ENCODE assay signal across 9 cellular contexts in genomic region chr22:30485362-30485988, GRCh38. TPM values are rescaled to one million over a fixed set of nuclear protein-coding genes. Genes with fewer than 3 reads are reported as not detected.
A peak's percentile ranks its signal among the peaks of the same experiment; 100 is the strongest.
DNase-seq lines count a peak whose midpoint lies in the region; ATAC-seq and TF ChIP-seq lines count a peak whose summit lies in the region.
"Had no signal": no experiment of that assay in that cellular context is flagged by ENCODE, and none has a peak within 500 bp of the region (broad histone marks: within the 10 kb centered on the region; RNA-seq: fewer than 3 reads in every experiment).

No MANE protein-coding gene starts in this region.

- H3K79me1 ChIP-seq in trophoblast cell (ENCODE audit: low read length) = no peaks in the 10 kb centered on the region

- no peak overlapping the region for H2AFZ ChIP-seq in trophoblast cell (ENCODE audit: insufficient read depth, low read length, poor library complexity)

- intact Hi-C loops in transverse colon (cut with DNase I; ENCODE audit: low total_unique reads) = loop anchor here (2.0 to 5.0 kb wide), 2 partner anchors 95 to 223 kb away; no protein-coding TSS in a partner anchor

- no peak overlapping the region for H3K23ac ChIP-seq in trophoblast cell (ENCODE audit: low read length)

- H4K12ac ChIP-seq in trophoblast cell (ENCODE audit: low read depth, low read length) = no peak overlapping the region

- H3K27ac ChIP-seq in SJSA1 (no peak overlapping the region), trophoblast cell (ENCODE audit: low read depth, low read length) (no peak overlapping the region), transverse colon (no peak overlapping the region)

- no peak overlapping the region for H3K4ac ChIP-seq in trophoblast cell (ENCODE audit: low read depth, low read length)

- peak; percentile 95 to 98 (median 95) for TF ChIP-seq CTCF in transverse colon (IDR thresholded peaks at IDR 0.05)

- H3K4me3 ChIP-seq in SJSA1 (no peak overlapping the region), trophoblast cell (ENCODE audit: low read depth, low read length) (no peak overlapping the region), transverse colon (no peak overlapping the region)

- H3K9me3 ChIP-seq in SJSA1 (replicated peaks) (no peaks in the 10 kb centered on the region), trophoblast cell (ENCODE audit: insufficient read depth, low read depth, low read length) (no peaks in the 10 kb centered on the region), transverse colon (no peaks in the 10 kb centered on the region)

- no peak overlapping the region for H4K91ac ChIP-seq in trophoblast cell (ENCODE audit: low read depth, low read length)

- H3K36me3 ChIP-seq in SJSA1 = no peaks in the 10 kb centered on the region
- no peaks in the 10 kb centered on the region for H3K36me3 ChIP-seq in trophoblast cell (ENCODE audit: control insufficient read depth in 1 of 2, insufficient read depth in 2 of 2, low read length in 2 of 2)
- no peaks in the 10 kb centered on the region for H3K36me3 ChIP-seq in transverse colon

- H4K8ac ChIP-seq in trophoblast cell (ENCODE audit: low read depth, low read length) = no peak overlapping the region

- H2BK5ac ChIP-seq in trophoblast cell (ENCODE audit: low read depth, low read length, poor library complexity) = no peak overlapping the region

- no peak overlapping the region for H3K14ac ChIP-seq in trophoblast cell (ENCODE audit: low read length)

- no peak overlapping the region for H2BK12ac ChIP-seq in trophoblast cell (ENCODE audit: low read length)

- no peak overlapping the region for H2AK5ac ChIP-seq in trophoblast cell (ENCODE audit: low read length)

- no peak for ATAC-seq in GM18909 (IDR thresholded peaks at IDR 0.05; ENCODE audit: poor library complexity, unreplicated experiment)

- POLR2A ChIA-PET in HEK293T (lab: Yijun Ruan, JAX) = interaction anchor here (1.1 kb wide), 1 partner anchor 41 kb away, joined by 3 read pairs; no protein-coding TSS in a partner anchor

- CTCF ChIA-PET in HEK293T (lab: Yijun Ruan, JAX) = interaction anchor here (0.6 to 1.0 kb wide), 3 partner anchors 14 to 78 kb away, joined by 3 to 5 read pairs (median 5); no protein-coding TSS in a partner anchor

- DNase-seq in COLO668 (lab: John Stamatoyannopoulos, UW; ENCODE audit: unreplicated experiment) = peak; percentile 64
- DNase-seq in HEK293T (ENCODE audit: extremely low spot score) = peak; percentile 97
- peak; percentile 57 to 67 for DNase-seq in SJSA1 (ENCODE audit: low read depth in 1 of 2, low spot score in 2 of 2)
- peak; percentile 77 for DNase-seq in activated gamma-delta T cell treated with Interleukin-2 at 50 U/mL for 16 hours
- DNase-seq in globus pallidus (ENCODE audit: low spot score) = peak; percentile 52
- peak; percentile 30 to 65 for DNase-seq in trophoblast cell
- peak; percentile 72 for DNase-seq in transverse colon

- TF ChIP-seq EP300 in transverse colon (IDR thresholded peaks at IDR 0.05; ENCODE audit: low read depth) = no peak

- H3K79me2 ChIP-seq in trophoblast cell (ENCODE audit: control insufficient read depth, insufficient read depth, low read length, poor library complexity) = no peaks in the 10 kb centered on the region

- no peak overlapping the region for H3K4me2 ChIP-seq in trophoblast cell (ENCODE audit: low read length)

- in situ Hi-C loops in transverse colon (cut with MboI; ENCODE audit: low pct_ligation_motif_present in 1 of 4, low pct_unique_long_range_greater_than_20kb in 1 of 4, low sequenced_read_pairs in 3 of 4) = loop anchor here in 2 of 4 donors (25.0 kb wide), 2 partner anchors 98 to 373 kb away; partner anchors contain the start of genes RNF215 (in 1 of the 2) and SEC14L2 (in 1 of the 2)

- no peak for TF ChIP-seq POLR2A in transverse colon (IDR thresholded peaks at IDR 0.05)

- no peak overlapping the region for H3K9ac ChIP-seq in trophoblast cell (ENCODE audit: low read length)

- H2BK120ac ChIP-seq in trophoblast cell (ENCODE audit: insufficient read depth, low read length, poor library complexity) = no peak overlapping the region

- H3K4me1 ChIP-seq in SJSA1 (replicated peaks) (no peaks in the 10 kb centered on the region), trophoblast cell (ENCODE audit: control insufficient read depth in 1 of 2, insufficient read depth in 2 of 2, low read length in 2 of 2) (no peaks in the 10 kb centered on the region), transverse colon (no peaks in the 10 kb centered on the region)

- no CpG with 5 or more reads among the region's 18 CpGs for WGBS in trophoblast cell (ENCODE audit: extremely low coverage, insufficient coverage, insufficient read length)
- 13 to 29% methylated on average over 3 to 15 of the region's 18 CpGs for WGBS in transverse colon (ENCODE audit: low coverage in 1 of 2), 2 donors

- no peak overlapping the region for H3K18ac ChIP-seq in trophoblast cell (ENCODE audit: low read length)

- H3K27me3 ChIP-seq in SJSA1 (replicated peaks) (peaks cover 8% of the 10 kb centered on the region), trophoblast cell (ENCODE audit: insufficient read depth, low read length) (no peaks in the 10 kb centered on the region), transverse colon (no peaks in the 10 kb centered on the region)

TF ChIP-seq in HEK293T, 16 proteins besides CTCF, POLR2A, EP300 and RAD21:
- TF ChIP-seq FOXM1 (IDR thresholded peaks at IDR 0.05; ENCODE audit: borderline replicate concordance) = no peak

RNA-seq across cellular contexts. Expression of gene SEC14L3, which starts 13.7 kb away (rescaled TPM):
- total RNA-seq in SJSA1 (2014; rRNA removed; shearing (Covaris generic)) = not detected in 2 replicates
- not detected in 2 replicates for polyA plus RNA-seq in trophoblast cell (2013)
- not detected for total RNA-seq in transverse colon
- total RNA-seq: T-helper 2 cell treated with Interferon-gamma antibody and Interleukin-4, amounts not matched to agents 100 ng/mL and 5 ng/mL, for 36 hours had no signal

RNA-seq across cellular contexts. Expression of gene SEC14L4, which starts 20.0 kb away (rescaled TPM):
- total RNA-seq in SJSA1 (2014; rRNA removed; shearing (Covaris generic)) = not detected in 2 replicates
- polyA plus RNA-seq in trophoblast cell (2013) = 0.42 and 0.53 TPM in 2 replicates
- total RNA-seq in transverse colon = not detected
- total RNA-seq: T-helper 2 cell treated with Interferon-gamma antibody and Interleukin-4, amounts not matched to agents 100 ng/mL and 5 ng/mL, for 36 hours had no signal

RNA-seq across cellular contexts. Expression of gene MTFP1, which starts 59.9 kb away (rescaled TPM):
- 46.2 and 48.6 TPM in 2 replicates for total RNA-seq in SJSA1 (2014; rRNA removed; shearing (Covaris generic))
- 11.9 and 12.6 TPM in 2 replicates for polyA plus RNA-seq in trophoblast cell (2013)
- total RNA-seq in transverse colon = 10 to 100 TPM in 3 of 4 donors, 1 to 10 TPM in 1; 2.0 to 48.6 (median 21.4) TPM
